In genomic region chr3:194142156-194142910, GRCh38 we compare ENCODE assay signal across 1 cellular context.
TF ChIP-seq lines count a peak whose summit lies in the region.

No MANE protein-coding gene starts in this region.

TF ChIP-seq in HepG2, 621 proteins besides CTCF, POLR2A, EP300 and RAD21 (continued from another document):
- TF ChIP-seq MNT (IDR thresholded peaks at IDR 0.05) (no peak), GFI1 (CRISPR knock-in tag; IDR thresholded peaks at IDR 0.05; ENCODE audit: borderline replicate concordance) (peak; percentile 54; the same call in 1 of the 2 replicates), ZNF878 (CRISPR knock-in tag; IDR thresholded peaks at IDR 0.05) (0 out of 2 replicates have a peak, but pooled peaks have one; percentile 17), YEATS2 (CRISPR knock-in tag; IDR thresholded peaks at IDR 0.05; ENCODE audit: borderline replicate concordance) (peak; percentile 62; the same call in 1 of the 2 replicates), CENPT (CRISPR knock-in tag; IDR thresholded peaks at IDR 0.05; ENCODE audit: low read depth) (no peak), ZBTB37 (CRISPR knock-in tag; IDR thresholded peaks at IDR 0.05) (peak; percentile 70; the same call in 1 of the 2 replicates), TFDP2 (CRISPR knock-in tag; IDR thresholded peaks at IDR 0.05) (0 out of 2 replicates have a peak, but pooled peaks have one; percentile 36), ZNF816 (CRISPR knock-in tag; IDR thresholded peaks at IDR 0.05; ENCODE audit: borderline replicate concordance) (no peak; the same call in 1 of the 2 replicates), ATF2 (CRISPR knock-in tag; IDR thresholded peaks at IDR 0.05) (peak; percentile 11; the same call in 1 of the 2 replicates), ZNF317 (CRISPR knock-in tag; IDR thresholded peaks at IDR 0.05) (peak; percentile 58; the same call in 1 of the 2 replicates), BATF2 (CRISPR knock-in tag; IDR thresholded peaks at IDR 0.05) (no peak), ZNF607 (CRISPR knock-in tag; IDR thresholded peaks at IDR 0.05; ENCODE audit: borderline replicate concordance) (0 out of 2 replicates have a peak, but pooled peaks have one; percentile 12), MAZ (IDR thresholded peaks at IDR 0.05; ENCODE audit: borderline replicate concordance, low read depth, low read length) (no peak), MAZ (CRISPR knock-in tag; IDR thresholded peaks at IDR 0.05; ENCODE audit: low read depth) (0 out of 2 replicates have a peak, but pooled peaks have one; percentile 16)
